33 cellular contexts compared by ENCODE assay signal in genomic region chr7:75808106-75808505, GRCh38. TPM values are rescaled to one million over a fixed set of nuclear protein-coding genes. Genes with fewer than 3 reads are reported as not detected.
DNase-seq lines count a peak whose midpoint lies in the region; ATAC-seq lines count a peak whose summit lies in the region.
"Had no signal": no experiment of that assay in that cellular context is flagged by ENCODE, and none has a peak within 500 bp of the region (broad histone marks: within the 10 kb centered on the region; RNA-seq: fewer than 3 reads in every experiment).

No MANE protein-coding gene starts in this region.

- H3K4me1 Mint-ChIP-seq in activated T-cell treated with anti-CD3 and anti-CD28 coated beads, Interleukin-2, amount 50 U/mL, for 4 hours (ENCODE audit: low read depth) = no peaks in the 10 kb centered on the region
- no peaks in the 10 kb centered on the region for H3K4me1 Mint-ChIP-seq in activated naive CD4-positive, alpha-beta T cell treated with anti-CD3 and anti-CD28 coated beads, Interleukin-2, amount 10 ng/mL, durations not matched to agents 7 days and 5 days
- H3K4me1 Mint-ChIP-seq: activated CD4-positive, alpha-beta T cell treated with anti-CD3 and anti-CD28 coated beads for 36 hours; CD4-positive, CD25-positive, alpha-beta regulatory T cell; central memory CD8-positive, alpha-beta T cell; endodermal cell had no signal

- no peak overlapping the region for H3K4me3 Mint-ChIP-seq in activated T-cell treated with anti-CD3 and anti-CD28 coated beads, Interleukin-2, amount 50 U/mL, for 4 hours
- no peak overlapping the region for H3K4me3 Mint-ChIP-seq in activated naive CD4-positive, alpha-beta T cell treated with anti-CD3 and anti-CD28 coated beads, Interleukin-2, amount 10 ng/mL, durations not matched to agents 7 days and 5 days
- H3K4me3 Mint-ChIP-seq: activated CD4-positive, alpha-beta T cell treated with anti-CD3 and anti-CD28 coated beads for 36 hours; activated CD8-positive, alpha-beta T cell treated with anti-CD3 and anti-CD28 coated beads for 36 hours; CD4-positive, CD25-positive, alpha-beta regulatory T cell; central memory CD8-positive, alpha-beta T cell; endodermal cell had no signal

- H3K36me3 Mint-ChIP-seq in activated T-cell treated with anti-CD3 and anti-CD28 coated beads, Interleukin-2, amount 50 U/mL, for 4 hours (ENCODE audit: insufficient read depth) = no peaks in the 10 kb centered on the region
- peaks cover 3% of the 10 kb centered on the region for H3K36me3 Mint-ChIP-seq in activated naive CD4-positive, alpha-beta T cell treated with anti-CD3 and anti-CD28 coated beads, Interleukin-2, amount 10 ng/mL, durations not matched to agents 7 days and 5 days
- H3K36me3 Mint-ChIP-seq: CD4-positive, CD25-positive, alpha-beta regulatory T cell had no signal

- H3K9me3 Mint-ChIP-seq in activated T-cell treated with anti-CD3 and anti-CD28 coated beads, Interleukin-2, amount 50 U/mL, for 4 hours = peaks cover 11% of the 10 kb centered on the region
- peaks cover 14% of the 10 kb centered on the region for H3K9me3 Mint-ChIP-seq in activated naive CD4-positive, alpha-beta T cell treated with anti-CD3 and anti-CD28 coated beads, Interleukin-2, amount 10 ng/mL, durations not matched to agents 7 days and 5 days

- peak; percentile 20 for DNase-seq in NCI-H748 (lab: John Stamatoyannopoulos, UW; ENCODE audit: unreplicated experiment)
- no peak for DNase-seq in NCI-H748 treated with DMSO at 0.1 percent for 48 hours (lab: John Stamatoyannopoulos, UW)
- DNase-seq in NCI-H2029 treated with DMSO at 0.1 percent for 48 hours (lab: John Stamatoyannopoulos, UW) = peak; percentile 16
- peak; percentile 47 for DNase-seq in NCI-H446 treated with DMSO at 0.1 percent for 48 hours (lab: John Stamatoyannopoulos, UW)
- DNase-seq in activated T-cell treated with anti-CD3 and anti-CD28 coated beads, Interleukin-2, amount 50 U/mL, for 4 hours = no peak
- no peak for DNase-seq in activated naive CD4-positive, alpha-beta T cell treated with anti-CD3 and anti-CD28 coated beads, Interleukin-2, amount 10 ng/mL, durations not matched to agents 7 days and 5 days
- DNase-seq: activated CD4-positive, alpha-beta T cell treated with anti-CD3 and anti-CD28 coated beads for 36 hours; activated CD8-positive, alpha-beta memory T cell treated with anti-CD3 and anti-CD28 coated beads, Interleukin-2, amount 50 U/mL, for 48 hours; activated CD8-positive, alpha-beta T cell treated with anti-CD3 and anti-CD28 coated beads for 36 hours; activated naive CD4-positive, alpha-beta T cell treated with anti-CD3 and anti-CD28 coated beads, Interleukin-2, amount 50 U/mL, for 16 hours; AML-193; body of pancreas; CD4-positive, CD25-positive, alpha-beta regulatory T cell; dermis blood vessel endothelial cell; endodermal cell; glutamatergic neuron; KG1; mesenchymal stem cell; NCI-H146; right cardiac atrium; Right ventricle myocardium superior; stimulated activated naive CD4-positive, alpha-beta T cell treated with Interleukin-2 at 50 U/mL for 16 hours; T-helper 9 cell; upper lobe of right lung had no signal

- CTCF ChIA-PET in activated naive CD4-positive, alpha-beta T cell treated with anti-CD3 and anti-CD28 coated beads, Interleukin-2, amount 10 ng/mL, durations not matched to agents 7 days and 5 days (lab: Charles Lee) = no interaction called here

- no peak overlapping the region for H3K27ac Mint-ChIP-seq in activated naive CD4-positive, alpha-beta T cell treated with anti-CD3 and anti-CD28 coated beads, Interleukin-2, amount 10 ng/mL, durations not matched to agents 7 days and 5 days
- H3K27ac Mint-ChIP-seq: activated CD4-positive, alpha-beta T cell treated with anti-CD3 and anti-CD28 coated beads for 36 hours; activated CD8-positive, alpha-beta T cell treated with anti-CD3 and anti-CD28 coated beads for 36 hours; CD4-positive, CD25-positive, alpha-beta regulatory T cell; endodermal cell had no signal

- no peak for ATAC-seq in HG03097 (IDR thresholded peaks at IDR 0.05; ENCODE audit: low FRiP score, unreplicated experiment)
- ATAC-seq in activated T-cell treated with anti-CD3 and anti-CD28 coated beads, Interleukin-2, amount 50 U/mL, for 4 hours = no peak
- no peak for ATAC-seq in GM18870 (IDR thresholded peaks at IDR 0.05; ENCODE audit: unreplicated experiment)
- ATAC-seq: activated CD4-positive, alpha-beta T cell treated with anti-CD3 and anti-CD28 coated beads for 36 hours; activated CD8-positive, alpha-beta T cell treated with anti-CD3 and anti-CD28 coated beads for 36 hours; body of pancreas; esophagus mucosa; GM12878; right cardiac atrium; upper lobe of right lung had no signal

- H3K27me3 Mint-ChIP-seq in activated T-cell treated with anti-CD3 and anti-CD28 coated beads, Interleukin-2, amount 50 U/mL, for 4 hours (ENCODE audit: low read depth) = peaks cover 4% of the 10 kb centered on the region
- H3K27me3 Mint-ChIP-seq in activated naive CD4-positive, alpha-beta T cell treated with anti-CD3 and anti-CD28 coated beads, Interleukin-2, amount 10 ng/mL, durations not matched to agents 7 days and 5 days = peaks cover 6% of the 10 kb centered on the region
- H3K27me3 Mint-ChIP-seq: activated CD4-positive, alpha-beta T cell treated with anti-CD3 and anti-CD28 coated beads for 36 hours; CD4-positive, CD25-positive, alpha-beta regulatory T cell had no signal

RNA-seq across cellular contexts. Expression of gene CCL24, which starts 5.5 kb away (rescaled TPM):
- not detected for total RNA-seq in activated T-cell treated with anti-CD3 and anti-CD28 coated beads, Interleukin-2, amount 50 U/mL, for 4 hours
- total RNA-seq: activated CD4-positive, alpha-beta T cell treated with anti-CD3 and anti-CD28 coated beads for 36 hours; activated CD8-positive, alpha-beta T cell treated with anti-CD3 and anti-CD28 coated beads for 36 hours; body of pancreas; CD4-positive, CD25-positive, alpha-beta regulatory T cell; dermis blood vessel endothelial cell; endodermal cell; fibroblast of villous mesenchyme; GM12878; posterior vena cava; right cardiac atrium; Right ventricle myocardium superior; smooth muscle cell; temporal lobe had no signal

RNA-seq across cellular contexts. Expression of gene CCL26, which starts 36.1 kb away (rescaled TPM):
- total RNA-seq in activated T-cell treated with anti-CD3 and anti-CD28 coated beads, Interleukin-2, amount 50 U/mL, for 4 hours = not detected
- total RNA-seq: activated CD8-positive, alpha-beta T cell treated with anti-CD3 and anti-CD28 coated beads for 36 hours; body of pancreas; CD4-positive, CD25-positive, alpha-beta regulatory T cell; dermis blood vessel endothelial cell; esophagus mucosa; GM12878; Right ventricle myocardium superior; smooth muscle cell; temporal lobe had no signal

Comparison
In these comparisons a context has a peak if more than half of its experiments do, and no peak if none do; other contexts are left out.
1. DNase-seq: peak in NCI-H748 (single experiment), NCI-H2029 treated with DMSO at 0.1 percent for 48 hours (single experiment) and NCI-H446 treated with DMSO at 0.1 percent for 48 hours (single experiment); none in NCI-H748 treated with DMSO at 0.1 percent for 48 hours (single experiment), activated T-cell treated with anti-CD3 and anti-CD28 coated beads, Interleukin-2, amount 50 U/mL, for 4 hours (single experiment) and activated naive CD4-positive, alpha-beta T cell treated with anti-CD3 and anti-CD28 coated beads, Interleukin-2, amount 10 ng/mL, durations not matched to agents 7 days and 5 days (single experiment).